In the genomic region with DNA sequence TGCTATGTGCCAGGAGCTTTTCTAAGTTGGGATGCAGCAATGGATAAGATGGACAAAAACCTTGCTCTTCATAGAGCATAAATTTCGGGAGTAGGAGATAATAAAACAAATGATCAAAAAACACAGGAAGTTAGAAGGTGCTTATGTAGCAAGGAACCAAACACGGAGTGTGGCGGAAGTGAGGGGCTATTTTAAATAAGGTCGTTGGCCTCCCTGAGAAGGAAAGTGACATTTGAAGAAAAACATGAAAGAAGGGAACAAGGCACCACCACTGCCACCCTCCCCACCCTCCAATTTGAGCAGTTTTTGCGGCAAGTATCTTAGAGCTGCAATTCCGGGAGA, we compare ENCODE assay signal across 18 cellular contexts. TPM values are rescaled to one million over a fixed set of nuclear protein-coding genes. Genes with fewer than 3 reads are reported as not detected.
A peak's percentile ranks its signal among the peaks of the same experiment; 100 is the strongest.
DNase-seq lines count a peak whose midpoint lies in the region; ATAC-seq lines count a peak whose summit lies in the region.
"Had no signal": no experiment of that assay in that cellular context is flagged by ENCODE, and none has a peak within 500 bp of the region (broad histone marks: within the 10 kb centered on the region; RNA-seq: fewer than 3 reads in every experiment).

No MANE protein-coding gene starts in this region.

- H3K27ac Mint-ChIP-seq in activated CD8-positive, alpha-beta memory T cell treated with anti-CD3 and anti-CD28 coated beads, Interleukin-2, amount 10 ng/mL, durations not matched to agents 7 days and 5 days: no peak overlapping the region
- H3K27ac Mint-ChIP-seq: mesothelial cell of epicardium had no signal

- H3K4me3 Mint-ChIP-seq in activated CD8-positive, alpha-beta memory T cell treated with anti-CD3 and anti-CD28 coated beads, Interleukin-2, amount 10 ng/mL, durations not matched to agents 7 days and 5 days: peak overlapping the region; percentile 50
- H3K4me3 Mint-ChIP-seq: mesothelial cell of epicardium had no signal

- peaks cover 75% of the 10 kb centered on the region for H3K27me3 Mint-ChIP-seq in activated CD8-positive, alpha-beta memory T cell treated with anti-CD3 and anti-CD28 coated beads, Interleukin-2, amount 10 ng/mL, durations not matched to agents 7 days and 5 days

- H3K27me3 ChIP-seq in neuron (ENCODE audit: insufficient read depth, low read length) (peaks cover 62% of the 10 kb centered on the region), SJCRH30 (no peaks in the 10 kb centered on the region; the same call in 1 of the 2 replicates)

- no peak overlapping the region for H3K27ac ChIP-seq in SJCRH30
- H3K27ac ChIP-seq: gastrocnemius medialis, PC-9, tibial artery had no signal

- H2AFZ ChIP-seq in neuron (ENCODE audit: low read depth, low read length): peak overlapping the region; percentile 56
- H2AFZ ChIP-seq: PC-9 had no signal

- H3K4me1 ChIP-seq in neuron (ENCODE audit: insufficient read depth, low read length): peaks cover 33% of the 10 kb centered on the region
- no peaks in the 10 kb centered on the region for H3K4me1 ChIP-seq in SJCRH30

- no peaks in the 10 kb centered on the region for H3K9me3 Mint-ChIP-seq in activated CD8-positive, alpha-beta memory T cell treated with anti-CD3 and anti-CD28 coated beads, Interleukin-2, amount 10 ng/mL, durations not matched to agents 7 days and 5 days (ENCODE audit: low read depth)
- H3K9me3 Mint-ChIP-seq: mesothelial cell of epicardium had no signal

- H3K36me3 ChIP-seq in neuron (ENCODE audit: insufficient read depth, low read length): no peaks in the 10 kb centered on the region
- H3K36me3 ChIP-seq in SJCRH30: no peaks in the 10 kb centered on the region
- H3K36me3 ChIP-seq: gastrocnemius medialis, tibial artery had no signal

- no peak for ATAC-seq in activated CD8-positive, alpha-beta memory T cell treated with anti-CD3 and anti-CD28 coated beads, Interleukin-2, amount 10 ng/mL, durations not matched to agents 7 days and 5 days
- no peak for ATAC-seq in HG02642 (IDR thresholded peaks at IDR 0.05; ENCODE audit: poor library complexity, unreplicated experiment)
- no peak for ATAC-seq in GM18873 (IDR thresholded peaks at IDR 0.05; ENCODE audit: low FRiP score, unreplicated experiment)
- ATAC-seq: gastrocnemius medialis had no signal

- H3K36me3 Mint-ChIP-seq in activated CD8-positive, alpha-beta memory T cell treated with anti-CD3 and anti-CD28 coated beads, Interleukin-2, amount 10 ng/mL, durations not matched to agents 7 days and 5 days: peaks cover 5% of the 10 kb centered on the region
- H3K36me3 Mint-ChIP-seq: mesothelial cell of epicardium had no signal

- no peak for DNase-seq in activated CD8-positive, alpha-beta memory T cell treated with anti-CD3 and anti-CD28 coated beads, Interleukin-2, amount 10 ng/mL, durations not matched to agents 7 days and 5 days
- no peak for DNase-seq in activated CD8-positive, alpha-beta memory T cell treated with anti-CD3 and anti-CD28 coated beads for 24 hours
- DNase-seq in NOMO-1 treated with DMSO at 0.1 percent for 48 hours (lab: John Stamatoyannopoulos, UW; ENCODE audit: unreplicated experiment) (peak; percentile 66), SJCRH30 (no peak)
- DNase-seq in central memory CD4-positive, alpha-beta T cell: peak; percentile 7
- DNase-seq: caudate nucleus; DMS79; gastrocnemius medialis; stimulated activated CD4-positive, alpha-beta T cell treated with anti-CD3 and anti-CD28 coated beads, Interleukin-12 subunit alpha, Interleukin-12 subunit beta, amount 100 ng/mL, for 4 hours; SW 1271; tibial artery had no signal

- CTCF ChIA-PET in activated CD8-positive, alpha-beta memory T cell treated with anti-CD3 and anti-CD28 coated beads, Interleukin-2, amount 10 ng/mL, durations not matched to agents 7 days and 5 days (lab: Charles Lee): interaction anchor here (1.2 to 1.4 kb wide), 2 partner anchors 37 to 40 kb away, joined by 3 to 7 read pairs; no protein-coding TSS in a partner anchor

- peak overlapping the region; percentile 16 for H3K4me3 ChIP-seq in neuron (ENCODE audit: low read length)
- H3K4me3 ChIP-seq in SJCRH30: no peak overlapping the region
- H3K4me3 ChIP-seq: PC-9 had no signal

- H3K9me3 ChIP-seq in neuron (ENCODE audit: low read length) (no peaks in the 10 kb centered on the region), SJCRH30 (replicated peaks) (0 out of 2 replicates have a peak, but pooled peaks cover 8% of the 10 kb centered on the region)
- H3K9me3 ChIP-seq: gastrocnemius medialis, tibial artery had no signal

- peaks cover 26% of the 10 kb centered on the region for H3K4me1 Mint-ChIP-seq in activated CD8-positive, alpha-beta memory T cell treated with anti-CD3 and anti-CD28 coated beads, Interleukin-2, amount 10 ng/mL, durations not matched to agents 7 days and 5 days
- H3K4me1 Mint-ChIP-seq: mesothelial cell of epicardium had no signal

RNA-seq across cellular contexts. Expression of gene GSX1, which starts 3.2 kb away (rescaled TPM):
- total RNA-seq in activated CD8-positive, alpha-beta memory T cell treated with anti-CD3 and anti-CD28 coated beads, Interleukin-2, amount 10 ng/mL, durations not matched to agents 7 days and 5 days: not detected
- not detected in 2 replicates for total RNA-seq in SJCRH30 (2014; rRNA removed; shearing (Covaris generic))
- total RNA-seq: endothelial cell of umbilical vein, gastrocnemius medialis, HT-29, mesothelial cell of epicardium, PC-9 had no signal

Comparison
In these comparisons a context has a peak if more than half of its experiments do, and no peak if none do; other contexts are left out.
1. DNase-seq: peak in NOMO-1 treated with DMSO at 0.1 percent for 48 hours (single experiment) and central memory CD4-positive, alpha-beta T cell (single experiment); none in activated CD8-positive, alpha-beta memory T cell treated with anti-CD3 and anti-CD28 coated beads, Interleukin-2, amount 10 ng/mL, durations not matched to agents 7 days and 5 days (single experiment), activated CD8-positive, alpha-beta memory T cell treated with anti-CD3 and anti-CD28 coated beads for 24 hours (single experiment) and SJCRH30 (0 of 2).